Comparison of ENCODE assay signal across 9 cellular contexts in genomic region chr9:33988219-33988890, GRCh38.
A peak's percentile ranks its signal among the peaks of the same experiment; 100 is the strongest.
DNase-seq lines count a peak whose midpoint lies in the region; ATAC-seq and TF ChIP-seq lines count a peak whose summit lies in the region.
"Had no signal": no experiment of that assay in that cellular context is flagged by ENCODE, and none has a peak within 500 bp of the region (broad histone marks: within the 10 kb centered on the region; RNA-seq: fewer than 3 reads in every experiment).

No MANE protein-coding gene starts in this region.

- DNase-seq in MCF 10A (ENCODE audit: unreplicated experiment): peak; percentile 68
- no peak for DNase-seq in breast epithelium (ENCODE audit: low spot score in 2 of 2)
- DNase-seq in activated T-helper 9 cell treated with anti-CD3 and anti-CD28 coated beads, Interleukin-2, amount 50 U/mL, for 16 hours (ENCODE audit: low read depth): peak; percentile 6
- DNase-seq in SJCRH30: no peak
- DNase-seq in SIG-M5 (lab: John Stamatoyannopoulos, UW): no peak
- DNase-seq in mucosa of gallbladder (ENCODE audit: low spot score): no peak
- DNase-seq in NCI-H1417 treated with DMSO at 0.1 percent for 48 hours (lab: John Stamatoyannopoulos, UW): no peak

- H3K27ac ChIP-seq in breast epithelium (no peak overlapping the region), SJCRH30 (no peak overlapping the region)
- H3K27ac ChIP-seq: BLaER1 had no signal

- BruUV-seq in MCF 10A (replicated peaks; lab: Mats Ljungman, UMichigan): no TSS peak

- no peaks in the 10 kb centered on the region for H3K9me3 ChIP-seq in breast epithelium
- no peaks in the 10 kb centered on the region for H3K9me3 ChIP-seq in SJCRH30 (replicated peaks)
- H3K9me3 ChIP-seq: BLaER1 had no signal

- intact Hi-C loops in MCF 10A (cut with micrococcal nuclease) (no loop called here), breast epithelium (cut with DNase I; ENCODE audit: low total_unique reads) (loop anchor here (10.0 kb wide), 1 partner anchor 204 kb away; no protein-coding TSS in a partner anchor)

- peaks cover 67% of the 10 kb centered on the region for H3K36me3 Mint-ChIP-seq in MCF 10A (ENCODE audit: insufficient read depth, unreplicated experiment)

- no peak overlapping the region for H3K4me3 ChIP-seq in breast epithelium
- H3K4me3 ChIP-seq in SJCRH30: no peak overlapping the region
- H3K4me3 ChIP-seq: BLaER1 had no signal

- H3K4me1 ChIP-seq in breast epithelium: no peaks in the 10 kb centered on the region
- H3K4me1 ChIP-seq in SJCRH30: no peaks in the 10 kb centered on the region
- H3K4me1 ChIP-seq: BLaER1 had no signal

- H3K36me3 ChIP-seq in breast epithelium (no peaks in the 10 kb centered on the region), SJCRH30 (peaks cover 27% of the 10 kb centered on the region)

- no peak for TF ChIP-seq POLR2A in breast epithelium (IDR thresholded peaks at IDR 0.05)

- no peak for TF ChIP-seq CTCF in MCF 10A (IDR thresholded peaks at IDR 0.05; ENCODE audit: unreplicated experiment)
- TF ChIP-seq CTCF in breast epithelium (IDR thresholded peaks at IDR 0.05): no peak

- peaks cover 8% of the 10 kb centered on the region for H3K4me1 Mint-ChIP-seq in MCF 10A (ENCODE audit: insufficient read depth, unreplicated experiment)

- H3K27me3 ChIP-seq in breast epithelium (no peaks in the 10 kb centered on the region), SJCRH30 (no peaks in the 10 kb centered on the region)
- H3K27me3 ChIP-seq: BLaER1 had no signal

- H3K9me3 Mint-ChIP-seq in MCF 10A (ENCODE audit: unreplicated experiment): no peaks in the 10 kb centered on the region

- POLR2A ChIA-PET in MCF 10A (lab: Yijun Ruan, JAX): interaction anchor here (0.8 kb wide), 1 partner anchor 20 kb away, joined by 3 read pairs; no protein-coding TSS in a partner anchor

- CTCF ChIA-PET in MCF 10A (lab: Yijun Ruan, JAX): interaction anchor here (0.6 to 1.3 kb wide), 3 partner anchors 86 to 529 kb away, joined by 3 to 5 read pairs (median 4); no protein-coding TSS in a partner anchor

- H3K4me3 Mint-ChIP-seq in MCF 10A (ENCODE audit: unreplicated experiment): no peak overlapping the region

- no peaks in the 10 kb centered on the region for H3K27me3 Mint-ChIP-seq in MCF 10A (ENCODE audit: insufficient read depth, unreplicated experiment)

- peak; percentile 93 for ATAC-seq in HG03064 (IDR thresholded peaks at IDR 0.05; ENCODE audit: low read depth, unreplicated experiment)

- no peak overlapping the region for H3K27ac Mint-ChIP-seq in MCF 10A (ENCODE audit: low read depth, unreplicated experiment)

Comparison
In these comparisons a context has a peak if more than half of its experiments do, and no peak if none do; other contexts are left out.
1. DNase-seq: peak in MCF 10A (single experiment) and activated T-helper 9 cell treated with anti-CD3 and anti-CD28 coated beads, Interleukin-2, amount 50 U/mL, for 16 hours (single experiment); none in breast epithelium (0 of 2), SJCRH30 (0 of 2), SIG-M5 (single experiment), mucosa of gallbladder (single experiment) and NCI-H1417 treated with DMSO at 0.1 percent for 48 hours (single experiment).